ENCODE assay signal across 12 cellular contexts in the genomic region with DNA sequence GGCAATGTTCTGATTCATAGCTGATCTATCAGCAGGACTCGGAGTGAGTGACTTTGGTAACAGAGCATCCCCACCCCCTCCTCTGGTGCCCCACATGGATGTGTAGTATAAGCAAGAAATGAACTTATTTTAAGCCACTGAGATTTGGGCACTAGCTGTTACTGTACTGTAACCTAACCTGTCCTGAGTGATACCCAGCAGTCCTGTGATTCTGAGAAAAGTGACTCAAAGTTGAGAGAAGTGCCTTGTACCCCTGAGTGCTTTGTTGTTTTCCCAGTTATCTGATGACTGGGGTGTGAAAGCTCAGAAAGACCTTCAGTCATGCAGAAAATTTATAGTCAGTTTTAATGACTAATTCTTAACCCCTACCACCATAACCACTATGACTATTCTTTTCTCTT.
A peak's percentile ranks its signal among the peaks of the same experiment; 100 is the strongest.
DNase-seq lines count a peak whose midpoint lies in the region; ATAC-seq and TF ChIP-seq lines count a peak whose summit lies in the region.
"Had no signal": no experiment of that assay in that cellular context is flagged by ENCODE, and none has a peak within 500 bp of the region (broad histone marks: within the 10 kb centered on the region; RNA-seq: fewer than 3 reads in every experiment).

No MANE protein-coding gene starts in this region.

- WGBS in aorta, 2 donors: 92 to 94% methylated on average over 1 of the region's 1 CpG

- TF ChIP-seq CTCF in vagina (IDR thresholded peaks at IDR 0.05) (no peak), right atrium auricular region (IDR thresholded peaks at IDR 0.05) (no peak)

- intact Hi-C loops in vagina (cut with DNase I) (no loop called here), aorta (cut with DNase I) (no loop called here)

- peak; percentile 60 for DNase-seq in glomerular visceral epithelial cell (ENCODE audit: extremely low spot score)
- DNase-seq in vagina (ENCODE audit: extremely low spot score in 2 of 2): no peak
- DNase-seq in aorta: no peak
- DNase-seq in right atrium auricular region (ENCODE audit: low spot score): no peak
- DNase-seq in caudate nucleus (lab: John Stamatoyannopoulos, UW): no peak
- DNase-seq: DND-41, NCI-H2029 treated with DMSO at 0.1 percent for 48 hours, SW 1271 had no signal

- no peaks in the 10 kb centered on the region for H3K36me3 ChIP-seq in vagina
- no peaks in the 10 kb centered on the region for H3K36me3 ChIP-seq in aorta (ENCODE audit: control insufficient read depth in 1 of 2, insufficient read depth in 2 of 2, low read length in 1 of 2)
- H3K36me3 ChIP-seq in right atrium auricular region: no peaks in the 10 kb centered on the region
- H3K36me3 ChIP-seq: ascending aorta had no signal

- ATAC-seq in GM18508 (IDR thresholded peaks at IDR 0.05; ENCODE audit: insufficient read depth, unreplicated experiment) (peak; percentile 78), GM21367 (IDR thresholded peaks at IDR 0.05; ENCODE audit: unreplicated experiment) (peak; percentile 65), HG03354 (IDR thresholded peaks at IDR 0.05; ENCODE audit: poor library complexity, severe bottlenecking, unreplicated experiment) (peak; percentile 76), aorta (ENCODE audit: low FRiP score) (no peak)

- H3K27ac ChIP-seq in vagina (no peak overlapping the region), aorta (ENCODE audit: low read depth in 1 of 2, low read length in 2 of 2) (no peak overlapping the region), right atrium auricular region (no peak overlapping the region), caudate nucleus (ENCODE audit: low read depth, low read length) (no peak overlapping the region)
- H3K27ac ChIP-seq: ascending aorta had no signal

- no peaks in the 10 kb centered on the region for H3K4me1 ChIP-seq in vagina
- H3K4me1 ChIP-seq in aorta (ENCODE audit: control insufficient read depth in 1 of 2, insufficient read depth in 2 of 2, low read length in 2 of 2): no peaks in the 10 kb centered on the region
- H3K4me1 ChIP-seq in right atrium auricular region: no peaks in the 10 kb centered on the region
- H3K4me1 ChIP-seq: ascending aorta had no signal

- no peaks in the 10 kb centered on the region for H3K27me3 ChIP-seq in vagina
- no peaks in the 10 kb centered on the region for H3K27me3 ChIP-seq in aorta (ENCODE audit: control insufficient read depth in 1 of 2, insufficient read depth in 2 of 2, low read length in 1 of 2)
- H3K27me3 ChIP-seq in right atrium auricular region: no peaks in the 10 kb centered on the region
- H3K27me3 ChIP-seq: ascending aorta had no signal

- H3K9me3 ChIP-seq in vagina (no peaks in the 10 kb centered on the region), aorta (ENCODE audit: control insufficient read depth, low read length) (no peaks in the 10 kb centered on the region), right atrium auricular region (no peaks in the 10 kb centered on the region)
- H3K9me3 ChIP-seq: ascending aorta had no signal

- no peak overlapping the region for H3K4me3 ChIP-seq in vagina
- no peak overlapping the region for H3K4me3 ChIP-seq in aorta (ENCODE audit: low read length in 2 of 2)
- H3K4me3 ChIP-seq in right atrium auricular region: no peak overlapping the region
- H3K4me3 ChIP-seq: ascending aorta had no signal

- TF ChIP-seq POLR2A in vagina (IDR thresholded peaks at IDR 0.05): no peak
